ENCODE assay signal across 1 cellular context in genomic region chr7:118259115-118259514, GRCh38.
TF ChIP-seq lines count a peak whose summit lies in the region.

No MANE protein-coding gene starts in this region.

TF ChIP-seq in K562, 482 proteins besides CTCF, POLR2A, EP300 and RAD21 (continued from another document):
- TF ChIP-seq MNT (conservative IDR thresholded peaks at IDR 0.05) (no peak), MTA2 (IDR thresholded peaks at IDR 0.05; ENCODE audit: low read depth) (no peak), CBFA2T2 (conservative IDR thresholded peaks at IDR 0.05) (no peak)
